In the genomic region with DNA sequence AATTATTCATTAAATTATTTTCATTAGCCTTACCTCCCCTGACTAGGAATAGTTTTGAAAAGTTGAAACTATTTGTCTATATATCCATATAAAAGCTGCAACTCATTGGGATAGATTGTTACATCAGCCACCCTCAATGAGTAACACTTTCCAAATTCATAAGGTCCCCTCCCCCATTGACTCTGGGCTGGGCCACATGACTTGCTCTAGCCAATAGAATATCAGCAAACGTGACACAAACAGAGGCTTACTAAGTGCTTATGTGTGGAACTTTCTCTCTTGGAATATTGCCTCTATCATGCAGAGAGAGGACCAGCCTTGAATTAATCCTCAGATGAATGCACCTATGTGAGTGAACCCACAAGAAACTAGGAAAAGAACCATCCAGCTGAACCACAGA, we compare ENCODE assay signal across 24 cellular contexts.
"Had no signal": no experiment of that assay in that cellular context is flagged by ENCODE, and none has a peak within 500 bp of the region (broad histone marks: within the 10 kb centered on the region; RNA-seq: fewer than 3 reads in every experiment).

No MANE protein-coding gene starts in this region.

- H3K27me3 ChIP-seq: ascending aorta, breast epithelium, neural progenitor cell, upper lobe of right lung had no signal

- H3K4me3 Mint-ChIP-seq: activated CD4-positive, alpha-beta T cell treated with anti-CD3 and anti-CD28 coated beads, Interleukin-2, amount 10 ng/mL, durations not matched to agents 7 days and 5 days; activated naive CD4-positive, alpha-beta T cell treated with anti-CD3 and anti-CD28 coated beads, Interleukin-2, amount 50 U/mL, for 24 hours; memory B cell; naive thymus-derived CD4-positive, alpha-beta T cell; neural progenitor cell had no signal

- ATAC-seq: naive thymus-derived CD4-positive, alpha-beta T cell; upper lobe of right lung had no signal

- H3K4me2 ChIP-seq: neural progenitor cell had no signal

- H3K27me3 Mint-ChIP-seq: activated CD4-positive, alpha-beta T cell treated with anti-CD3 and anti-CD28 coated beads, Interleukin-2, amount 10 ng/mL, durations not matched to agents 7 days and 5 days; activated naive CD4-positive, alpha-beta T cell treated with anti-CD3 and anti-CD28 coated beads, Interleukin-2, amount 50 U/mL, for 24 hours; memory B cell; progenitor cell of endocrine pancreas had no signal

- H3K36me3 Mint-ChIP-seq: activated naive CD4-positive, alpha-beta T cell treated with anti-CD3 and anti-CD28 coated beads, Interleukin-2, amount 50 U/mL, for 24 hours; memory B cell; naive thymus-derived CD4-positive, alpha-beta T cell; neural progenitor cell had no signal

- DNase-seq: activated CD4-positive, alpha-beta T cell treated with anti-CD3 and anti-CD28 coated beads, Interleukin-2, amount 10 ng/mL, durations not matched to agents 7 days and 5 days; activated CD4-positive, CD25-positive, alpha-beta regulatory T cell; activated CD8-positive, alpha-beta memory T cell treated with anti-CD3 and anti-CD28 coated beads for 24 hours; activated CD8-positive, alpha-beta memory T cell treated with anti-CD3 and anti-CD28 coated beads, Interleukin-2, amount 50 U/mL, for 48 hours; activated effector memory CD4-positive, alpha-beta T cell treated with anti-CD3 and anti-CD28 coated beads, Interleukin-2, amount 50 U/mL, for 16 hours; activated T-cell treated with anti-CD3 and anti-CD28 coated beads, Interleukin-2, amount 50 U/mL, for 48 hours; erythroblast; head of caudate nucleus; kidney glomerular epithelial cell; left ventricle myocardium inferior; naive thymus-derived CD4-positive, alpha-beta T cell; stimulated activated CD4-positive, alpha-beta T cell treated with anti-CD3 and anti-CD28 coated beads, Interleukin-12 subunit alpha, Interleukin-12 subunit beta, amount 100 ng/mL, for 4 hours; stimulated activated CD4-positive, alpha-beta T cell treated with anti-CD3 and anti-CD28 coated beads, Interleukin-1b, Interleukin-23, amount 100 ng/mL, for 48 hours; stimulated activated CD8-positive, alpha-beta memory T cell treated with anti-CD3 and anti-CD28 coated beads, Interleukin-4, amount 100 ng/mL, for 48 hours; stimulated activated naive CD4-positive, alpha-beta T cell; upper lobe of right lung had no signal

- H3K9me3 Mint-ChIP-seq: activated CD4-positive, alpha-beta T cell treated with anti-CD3 and anti-CD28 coated beads, Interleukin-2, amount 10 ng/mL, durations not matched to agents 7 days and 5 days; activated naive CD4-positive, alpha-beta T cell treated with anti-CD3 and anti-CD28 coated beads, Interleukin-2, amount 50 U/mL, for 24 hours; memory B cell; neural progenitor cell had no signal

- H3K9ac ChIP-seq: neural progenitor cell had no signal

- H3K4me1 Mint-ChIP-seq: activated CD4-positive, alpha-beta T cell treated with anti-CD3 and anti-CD28 coated beads, Interleukin-2, amount 10 ng/mL, durations not matched to agents 7 days and 5 days; activated naive CD4-positive, alpha-beta T cell treated with anti-CD3 and anti-CD28 coated beads, Interleukin-2, amount 50 U/mL, for 24 hours; memory B cell; neural progenitor cell had no signal

- H3K4me1 ChIP-seq: ascending aorta, breast epithelium, left ventricle myocardium inferior, neural progenitor cell, upper lobe of right lung had no signal

- H3K27ac Mint-ChIP-seq: activated CD4-positive, alpha-beta T cell treated with anti-CD3 and anti-CD28 coated beads, Interleukin-2, amount 10 ng/mL, durations not matched to agents 7 days and 5 days; activated naive CD4-positive, alpha-beta T cell treated with anti-CD3 and anti-CD28 coated beads, Interleukin-2, amount 50 U/mL, for 24 hours; memory B cell; naive thymus-derived CD4-positive, alpha-beta T cell; neural progenitor cell; progenitor cell of endocrine pancreas had no signal

- FAIRE-seq: frontal cortex had no signal

- H2AFZ ChIP-seq: neural progenitor cell had no signal

- H3K27ac ChIP-seq: ascending aorta, breast epithelium, coronary artery, left ventricle myocardium inferior, neural progenitor cell, upper lobe of right lung had no signal

- H3K9me3 ChIP-seq: ascending aorta, left ventricle myocardium inferior, upper lobe of right lung had no signal

- H3K36me3 ChIP-seq: ascending aorta, breast epithelium, left ventricle myocardium inferior, neural progenitor cell, upper lobe of right lung had no signal

- H3K4me3 ChIP-seq: ascending aorta, breast epithelium, coronary artery, left ventricle myocardium inferior, neural progenitor cell, upper lobe of right lung had no signal
